In the genomic region with DNA sequence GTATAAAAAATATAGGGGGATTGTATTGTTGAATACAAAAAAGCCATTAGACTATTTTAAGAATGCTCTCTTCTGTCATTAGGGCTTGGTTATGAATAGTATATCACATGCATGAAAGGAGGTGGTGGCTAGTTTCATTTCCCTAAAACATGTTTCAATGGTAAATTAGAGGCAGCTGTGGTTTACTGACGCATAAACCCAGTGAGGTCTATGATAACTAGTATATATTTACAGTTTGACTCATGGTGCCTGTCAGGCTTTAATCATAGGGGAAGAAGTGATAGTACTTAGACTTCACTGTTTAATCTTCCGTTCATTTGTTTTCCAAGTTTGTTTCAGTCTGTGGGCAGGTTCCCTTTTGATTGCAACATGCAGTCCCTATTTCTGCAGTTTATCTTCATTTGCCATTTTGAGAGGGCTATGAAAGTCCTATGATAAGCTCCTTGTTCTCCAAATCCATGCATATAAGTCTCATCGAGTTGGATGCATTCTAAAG, we compare ENCODE assay signal across 8 cellular contexts. TPM values are rescaled to one million over a fixed set of nuclear protein-coding genes. Genes with fewer than 3 reads are reported as not detected.
A peak's percentile ranks its signal among the peaks of the same experiment; 100 is the strongest.
DNase-seq lines count a peak whose midpoint lies in the region; ATAC-seq and TF ChIP-seq lines count a peak whose summit lies in the region.

No MANE protein-coding gene starts in this region.

- H3K27ac Mint-ChIP-seq in T-helper 1 cell treated with Interleukin-12 subunit alpha and Interleukin-12 subunit beta and Interleukin-4 antibody, amounts not matched to agents 30 μg/mL and 1 μg/mL, for 36 hours = no peak overlapping the region
- no peak overlapping the region for H3K27ac Mint-ChIP-seq in neural progenitor cell

- H3K4me3 ChIP-seq in GM06990 (replicated peaks; ENCODE audit: low read depth, low read length) (peak overlapping the region; percentile 10; the same call in 1 of the 2 replicates), neural progenitor cell (no peak overlapping the region)

- H2AFZ ChIP-seq in neural progenitor cell (replicated peaks) = no peak overlapping the region

- ATAC-seq in GM19468 (IDR thresholded peaks at IDR 0.05; ENCODE audit: extremely low read depth, unreplicated experiment) (peak; percentile 97), HG03460 (IDR thresholded peaks at IDR 0.05; ENCODE audit: unreplicated experiment) (peak; percentile 98), Right ventricle myocardium superior (ENCODE audit: poor library complexity) (peak; percentile 59)

- H3K36me3 Mint-ChIP-seq in T-helper 1 cell treated with Interleukin-12 subunit alpha and Interleukin-12 subunit beta and Interleukin-4 antibody, amounts not matched to agents 30 μg/mL and 1 μg/mL, for 36 hours (ENCODE audit: low read depth) = peaks cover 2% of the 10 kb centered on the region
- peaks cover 6% of the 10 kb centered on the region for H3K36me3 Mint-ChIP-seq in neural progenitor cell

- TF ChIP-seq CTCF in GM06990 (IDR thresholded peaks at IDR 0.05; ENCODE audit: insufficient read depth, low read length, poor library complexity, severe bottlenecking) = no peak
- no peak for TF ChIP-seq CTCF in neural progenitor cell (IDR thresholded peaks at IDR 0.05)

- H3K4me1 Mint-ChIP-seq in T-helper 1 cell treated with Interleukin-12 subunit alpha and Interleukin-12 subunit beta and Interleukin-4 antibody, amounts not matched to agents 30 μg/mL and 1 μg/mL, for 36 hours (ENCODE audit: low read depth) = peaks cover 21% of the 10 kb centered on the region
- H3K4me1 Mint-ChIP-seq in neural progenitor cell = peaks cover 16% of the 10 kb centered on the region

- H3K9me3 ChIP-seq in neural progenitor cell (ENCODE audit: low read depth) = no peaks in the 10 kb centered on the region

- H3K4me1 ChIP-seq in neural progenitor cell = peaks cover 8% of the 10 kb centered on the region

- H3K27me3 ChIP-seq in GM06990 (replicated peaks; ENCODE audit: control insufficient read depth, insufficient read depth, low read length) = no peaks in the 10 kb centered on the region
- H3K27me3 ChIP-seq in neural progenitor cell = no peaks in the 10 kb centered on the region

- H3K36me3 ChIP-seq in GM06990 (ENCODE audit: control insufficient read depth, insufficient read depth, low read length) = no peaks in the 10 kb centered on the region
- H3K36me3 ChIP-seq in neural progenitor cell = no peaks in the 10 kb centered on the region

- no peak overlapping the region for H3K4me2 ChIP-seq in neural progenitor cell

- intact Hi-C loops in Right ventricle myocardium superior (cut with DNase I) = no loop called here

- no peak overlapping the region for H3K9ac ChIP-seq in neural progenitor cell

- H3K27ac ChIP-seq in temporal lobe (ENCODE audit: low read depth, low read length) (peak overlapping the region; percentile 5), neural progenitor cell (no peak overlapping the region)

- DNase-seq in GM06990 (ENCODE audit: extremely low read depth, insufficient read length) (peak; percentile 80), Right ventricle myocardium superior (no peak), neural progenitor cell (ENCODE audit: low spot score) (no peak), DMS 273 (lab: John Stamatoyannopoulos, UW; ENCODE audit: unreplicated experiment) (no peak)

- H3K79me2 ChIP-seq in neural progenitor cell (ENCODE audit: low read depth) = no peaks in the 10 kb centered on the region

- peaks cover 13% of the 10 kb centered on the region for H3K27me3 Mint-ChIP-seq in T-helper 1 cell treated with Interleukin-12 subunit alpha and Interleukin-12 subunit beta and Interleukin-4 antibody, amounts not matched to agents 30 μg/mL and 1 μg/mL, for 36 hours (ENCODE audit: low read depth)
- H3K27me3 Mint-ChIP-seq in neural progenitor cell (ENCODE audit: insufficient read depth, low read depth) = peaks cover 2% of the 10 kb centered on the region

- H3F3A ChIP-seq in neural progenitor cell (ENCODE audit: low read depth) = no peaks in the 10 kb centered on the region

- no peaks in the 10 kb centered on the region for H3K9me3 Mint-ChIP-seq in T-helper 1 cell treated with Interleukin-12 subunit alpha and Interleukin-12 subunit beta and Interleukin-4 antibody, amounts not matched to agents 30 μg/mL and 1 μg/mL, for 36 hours
- H3K9me3 Mint-ChIP-seq in neural progenitor cell = peaks cover 2% of the 10 kb centered on the region

- H4K20me1 ChIP-seq in neural progenitor cell (ENCODE audit: low read depth) = no peaks in the 10 kb centered on the region

- H3K4me3 Mint-ChIP-seq in T-helper 1 cell treated with Interleukin-12 subunit alpha and Interleukin-12 subunit beta and Interleukin-4 antibody, amounts not matched to agents 30 μg/mL and 1 μg/mL, for 36 hours = peak overlapping the region; percentile 19
- no peak overlapping the region for H3K4me3 Mint-ChIP-seq in neural progenitor cell

RNA-seq across cellular contexts. Expression of a gene that starts 55.1 kb away (rescaled TPM):
- total RNA-seq in Right ventricle myocardium superior (37.8 TPM), temporal lobe (79.7 TPM), neural progenitor cell (ENCODE audit: low replicate concordance) (35.4 and 79.5 TPM in 2 replicates)
